ENCODE assay signal across 9 cellular contexts in genomic region chr4:37978509-37978908, GRCh38. TPM values are rescaled to one million over a fixed set of nuclear protein-coding genes. Genes with fewer than 3 reads are reported as not detected.
DNase-seq lines count a peak whose midpoint lies in the region; ATAC-seq and TF ChIP-seq lines count a peak whose summit lies in the region.
"Had no signal": no experiment of that assay in that cellular context is flagged by ENCODE, and none has a peak within 500 bp of the region (broad histone marks: within the 10 kb centered on the region; RNA-seq: fewer than 3 reads in every experiment).

No MANE protein-coding gene starts in this region.

- no peaks in the 10 kb centered on the region for H3K9me3 ChIP-seq in body of pancreas

- no peaks in the 10 kb centered on the region for H3K27me3 Mint-ChIP-seq in CD14-positive monocyte (ENCODE audit: low read depth in 3 of 3)
- no peaks in the 10 kb centered on the region for H3K27me3 Mint-ChIP-seq in chondrocyte (ENCODE audit: low read depth)
- H3K27me3 Mint-ChIP-seq in neural crest cell (ENCODE audit: low read depth), result no peaks in the 10 kb centered on the region

- peak overlapping the region in 1 of 4 donors; percentile 88 for H3K27ac ChIP-seq in body of pancreas

- H3K4me3 Mint-ChIP-seq in CD14-positive monocyte (peak overlapping the region in 1 of 2 donors; percentile 86), chondrocyte (ENCODE audit: unreplicated experiment) (peak overlapping the region; percentile 74), neural crest cell (peak overlapping the region; percentile 90)

- H3K27ac Mint-ChIP-seq in CD14-positive monocyte, result peak overlapping the region in 6 of 7 donors; percentile 20 to 93 (median 89)
- peak overlapping the region; percentile 57 for H3K27ac Mint-ChIP-seq in chondrocyte (ENCODE audit: unreplicated experiment)
- no peak overlapping the region for H3K27ac Mint-ChIP-seq in neural crest cell (ENCODE audit: unreplicated experiment)

- no peaks in the 10 kb centered on the region for H3K27me3 ChIP-seq in body of pancreas

- 58 to 66% methylated on average over 4 of the region's 4 CpGs for WGBS in body of pancreas, 2 donors

- peaks cover 3 to 15% of the 10 kb centered on the region in 2 donors for H3K36me3 Mint-ChIP-seq in CD14-positive monocyte
- H3K36me3 Mint-ChIP-seq in chondrocyte (ENCODE audit: low read depth), result no peaks in the 10 kb centered on the region
- no peaks in the 10 kb centered on the region for H3K36me3 Mint-ChIP-seq in neural crest cell (ENCODE audit: low read depth)

- no peak for TF ChIP-seq POLR2A in body of pancreas (IDR thresholded peaks at IDR 0.05)

- intact Hi-C loops in CD14-positive monocyte (cut with micrococcal nuclease) (loop anchor here (5.0 to 10.0 kb wide), 2 partner anchors 56 to 291 kb away; partner anchors contain the start of gene RELL1 (in 2 of the 2)), body of pancreas (cut with DNase I) (no loop called here)

- no peak for TF ChIP-seq CTCF in CD14-positive monocyte (IDR thresholded peaks at IDR 0.05)
- no peak for TF ChIP-seq CTCF in chondrocyte (IDR thresholded peaks at IDR 0.05)
- TF ChIP-seq CTCF in neural crest cell (conservative IDR thresholded peaks at IDR 0.05), result no peak
- TF ChIP-seq CTCF in body of pancreas (IDR thresholded peaks at IDR 0.05), result no peak

- peaks cover 46% of the 10 kb centered on the region for H3K4me1 ChIP-seq in body of pancreas

- H3K9me3 Mint-ChIP-seq in CD14-positive monocyte (peaks cover 0 to 3% (median 0%) of the 10 kb centered on the region in 7 donors), chondrocyte (ENCODE audit: low read depth) (no peaks in the 10 kb centered on the region), neural crest cell (no peaks in the 10 kb centered on the region)

- H3K4me1 Mint-ChIP-seq in CD14-positive monocyte, result peaks cover 58% of the 10 kb centered on the region
- H3K4me1 Mint-ChIP-seq in chondrocyte (ENCODE audit: low read depth), result peaks cover 46% of the 10 kb centered on the region
- peaks cover 23% of the 10 kb centered on the region for H3K4me1 Mint-ChIP-seq in neural crest cell

- no peak for ATAC-seq in HG02678 (IDR thresholded peaks at IDR 0.05; ENCODE audit: unreplicated experiment)
- ATAC-seq in body of pancreas, result no peak

- no peaks in the 10 kb centered on the region for H3K36me3 ChIP-seq in body of pancreas (replicated peaks in 1 of 2; ENCODE audit: insufficient read depth in 1 of 2, low read depth in 2 of 2)

- peak overlapping the region; percentile 55 for H3K4me3 ChIP-seq in Jurkat, Clone E6-1 (ENCODE audit: low read length)
- no peak overlapping the region for H3K4me3 ChIP-seq in body of pancreas

- DNase-seq in CD14-positive monocyte (ENCODE audit: low spot score) (no peak), chondrocyte (ENCODE audit: low spot score) (no peak), neural crest cell (ENCODE audit: low read depth, low spot score) (no peak), NCI-H2107 (lab: John Stamatoyannopoulos, UW) (no peak), T-helper 9 cell (no peak), body of pancreas (no peak)
- DNase-seq in Jurkat, Clone E6-1 (ENCODE audit: low read depth, low spot score), result no peak

RNA-seq across cellular contexts. Expression of gene PTTG2, which starts 18.3 kb away (rescaled TPM):
- not detected for polyA plus RNA-seq in CD14-positive monocyte
- not detected for polyA plus RNA-seq in Jurkat, Clone E6-1 (2012; ENCODE audit: insufficient read depth, insufficient read length)
- total RNA-seq in chondrocyte (0.45 TPM in 1 of 3 replicates, not detected in the others), neural crest cell (not detected in 2 replicates), body of pancreas (1 to 10 TPM; 1.3 to 9.2 TPM)
- total RNA-seq: lung microvascular endothelial cell had no signal
